ENCODE assay signal across 2 cellular contexts in genomic region chr17:41775394-41776226, GRCh38.
TF ChIP-seq lines count a peak whose summit lies in the region.

No MANE protein-coding gene starts in this region.

TF ChIP-seq in K562, 482 proteins besides CTCF, POLR2A, EP300 and RAD21:
- TF ChIP-seq SAP30 (IDR thresholded peaks at IDR 0.05; ENCODE audit: borderline replicate concordance, insufficient read depth, low read depth, low read length, poor library complexity, severe bottlenecking) (no peak), E2F6 (IDR thresholded peaks at IDR 0.05; ENCODE audit: borderline replicate concordance in 1 of 2, extremely low read depth in 1 of 2, insufficient read depth in 1 of 2, insufficient read length in 1 of 2, low read depth in 1 of 2, low read length in 1 of 2, poor library complexity in 1 of 2, severe bottlenecking in 1 of 2) (no peak), ZKSCAN3 (CRISPR knock-in tag; IDR thresholded peaks at IDR 0.05) (no peak), ZBTB49 (CRISPR knock-in tag; IDR thresholded peaks at IDR 0.05; ENCODE audit: borderline replicate concordance) (no peak), HMGN3 (IDR thresholded peaks at IDR 0.05; ENCODE audit: borderline replicate concordance, extremely low read depth, insufficient read length, low read depth, low read length) (no peak), TEAD1 (CRISPR knock-in tag; IDR thresholded peaks at IDR 0.05) (no peak), CHD2 (IDR thresholded peaks at IDR 0.05; ENCODE audit: low read depth, low read length) (no peak), ERF (CRISPR knock-in tag; IDR thresholded peaks at IDR 0.05) (no peak), ZC3H11A (IDR thresholded peaks at IDR 0.05; ENCODE audit: low read depth, low read length) (no peak), DDX20 (tag; IDR thresholded peaks at IDR 0.05; ENCODE audit: low read depth) (no peak), DLX4 (CRISPR knock-in tag; IDR thresholded peaks at IDR 0.05) (no peak), TRIM28 (IDR thresholded peaks at IDR 0.05) (no peak), ZBTB34 (CRISPR knock-in tag; IDR thresholded peaks at IDR 0.05) (no peak), ZNF184 (CRISPR knock-in tag; IDR thresholded peaks at IDR 0.05) (no peak)

TF ChIP-seq in GM12891, 5 proteins besides CTCF, POLR2A, EP300 and RAD21:
- no peak for TF ChIP-seq PAX5 (IDR thresholded peaks at IDR 0.05; ENCODE audit: insufficient read depth, low read length, severe bottlenecking)
- no peak for TF ChIP-seq SPI1 (IDR thresholded peaks at IDR 0.05; ENCODE audit: low read depth, low read length)
- no peak for TF ChIP-seq POLR2AphosphoS5 (IDR thresholded peaks at IDR 0.05; ENCODE audit: low read depth, low read length)
- TF ChIP-seq POU2F2 (IDR thresholded peaks at IDR 0.05; ENCODE audit: low read depth, low read length), result no peak
- TF ChIP-seq TAF1 (IDR thresholded peaks at IDR 0.05; ENCODE audit: low read depth, low read length), result no peak
